In genomic region chr10:11986593-11987216, GRCh38 we compare ENCODE assay signal across 8 cellular contexts. TPM values are rescaled to one million over a fixed set of nuclear protein-coding genes. Genes with fewer than 3 reads are reported as not detected.
DNase-seq lines count a peak whose midpoint lies in the region; ATAC-seq, FAIRE-seq and TF ChIP-seq lines count a peak whose summit lies in the region.

No MANE protein-coding gene starts in this region.

- dilution Hi-C loops in keratinocyte (cut with MboI; ENCODE audit: extremely low pct_ligation_motif_present, low sequenced_read_pairs), result no loop called here

- H2AFZ ChIP-seq in keratinocyte (ENCODE audit: control insufficient read depth, low read length), result no peak overlapping the region

- no peaks in the 10 kb centered on the region for H3K9me3 Mint-ChIP-seq in WTC11

- no peaks in the 10 kb centered on the region for H3K4me1 ChIP-seq in keratinocyte (ENCODE audit: control insufficient read depth, extremely low read depth, insufficient read depth, low read length)

- H3K4me1 Mint-ChIP-seq in WTC11, result no peaks in the 10 kb centered on the region

- peak; percentile 40 for DNase-seq in AG04449 (ENCODE audit: low read depth, low spot score)
- DNase-seq in NCI-H2227 (lab: John Stamatoyannopoulos, UW; ENCODE audit: unreplicated experiment), result peak; percentile 68
- DNase-seq in WTC11 (ENCODE audit: low spot score), result peak; percentile 82
- peak in 54 of 61 donors; percentile 1 to 76 (median 26) for DNase-seq in caudate nucleus (lab: John Stamatoyannopoulos, UW)
- no peak for DNase-seq in keratinocyte (ENCODE audit: low read depth, low spot score)
- peak; percentile 49 to 56 (median 53) for DNase-seq in stimulated activated CD4-positive, alpha-beta T cell treated with anti-CD3 and anti-CD28 coated beads, Interleukin-1b, Interleukin-23, amount 100 ng/mL, for 24 hours (ENCODE audit: low read depth in 4 of 4, low spot score in 1 of 4)

- H3K9me3 ChIP-seq in keratinocyte (ENCODE audit: control insufficient read depth, low read depth, low read length), result no peaks in the 10 kb centered on the region

- ATAC-seq in GM18861 (IDR thresholded peaks at IDR 0.05; ENCODE audit: unreplicated experiment), result peak; percentile 60
- ATAC-seq in WTC11, result peak; percentile 67
- no peak for ATAC-seq in GM18909 (IDR thresholded peaks at IDR 0.05; ENCODE audit: poor library complexity, unreplicated experiment)

- no peaks in the 10 kb centered on the region for H3K27me3 Mint-ChIP-seq in WTC11 (ENCODE audit: low read depth)

- H3K36me3 ChIP-seq in keratinocyte (ENCODE audit: control insufficient read depth in 2 of 2, extremely low read depth in 1 of 2, insufficient read depth in 2 of 2, low read length in 2 of 2), result peaks cover 2 to 7% of the 10 kb centered on the region in 2 experiments

- peak; percentile 79 for TF ChIP-seq CTCF in AG04449 (IDR thresholded peaks at IDR 0.05; ENCODE audit: insufficient read depth, low read length, missing control alignments)
- peak; percentile 89 for TF ChIP-seq CTCF in WTC11 (IDR thresholded peaks at IDR 0.05)
- TF ChIP-seq CTCF in keratinocyte (optimal IDR thresholded peaks at IDR 0.05 in 1 of 3, IDR thresholded peaks at IDR 0.05 in 1 of 3, conservative IDR thresholded peaks at IDR 0.05 in 1 of 3; ENCODE audit: extremely low read depth in 1 of 3, insufficient read depth in 2 of 3, low read length in 3 of 3), result peak; percentile 75 to 86 (median 82)

- H3K79me2 ChIP-seq in keratinocyte (ENCODE audit: control insufficient read depth, insufficient read depth, low read length), result peaks cover 2% of the 10 kb centered on the region

- H3K4me3 ChIP-seq in AG04449 (ENCODE audit: low read depth, low read length), result no peak overlapping the region
- H3K4me3 ChIP-seq in keratinocyte (ENCODE audit: control insufficient read depth in 2 of 3, extremely low read depth in 1 of 3, insufficient read depth in 2 of 3, low read depth in 1 of 3, low read length in 3 of 3), result no peak overlapping the region

- H4K20me1 ChIP-seq in keratinocyte (ENCODE audit: control insufficient read depth, extremely low read depth, insufficient read depth, low read length), result no peaks in the 10 kb centered on the region

- no peaks in the 10 kb centered on the region for H3K9me1 ChIP-seq in keratinocyte (ENCODE audit: control insufficient read depth, extremely low read depth, insufficient read depth, low read length)

- peak overlapping the region; percentile 82 for H3K27ac Mint-ChIP-seq in WTC11

- no peak overlapping the region for H3K27ac ChIP-seq in caudate nucleus (ENCODE audit: low read depth, low read length)
- H3K27ac ChIP-seq in keratinocyte (ENCODE audit: control insufficient read depth, insufficient read depth, low read length), result no peak overlapping the region

- CTCF ChIA-PET in AG04449 (lab: Yijun Ruan, JAX) (interaction anchor here (0.7 to 5.4 kb wide), 48 partner anchors 9 to 454 kb away, joined by 3 to 94 read pairs (median 4); partner anchors contain the start of gene UPF2), WTC11 (lab: Charles Lee) (interaction anchor here (0.6 to 2.4 kb wide), 39 partner anchors 19 to 440 kb away, joined by 3 to 53 read pairs (median 4); partner anchors contain the start of gene UPF2)

- no peak overlapping the region for H3K9ac ChIP-seq in keratinocyte (ENCODE audit: control insufficient read depth, extremely low read depth, insufficient read depth, low read length)

- no peak overlapping the region for H3K4me3 Mint-ChIP-seq in WTC11

- no peak overlapping the region for H3K4me2 ChIP-seq in keratinocyte (ENCODE audit: control insufficient read depth, extremely low read depth, insufficient read depth, low read depth, low read length)

- no peaks in the 10 kb centered on the region for H3K27me3 ChIP-seq in keratinocyte (ENCODE audit: control insufficient read depth, extremely low read depth, insufficient read depth, low read length)

- H3K36me3 Mint-ChIP-seq in WTC11, result peaks cover 10% of the 10 kb centered on the region

- peak; percentile 93 for FAIRE-seq in keratinocyte (lab: Jason Lieb, UNC)

- POLR2A ChIA-PET in AG04449 (lab: Yijun Ruan, JAX), result no interaction called here
- POLR2A ChIA-PET in WTC11 (lab: Charles Lee), result interaction anchor here (0.5 to 0.6 kb wide), 2 partner anchors 56 to 213 kb away, joined by 3 to 8 read pairs; no protein-coding TSS in a partner anchor

TF ChIP-seq in WTC11, 78 proteins besides CTCF, POLR2A, EP300 and RAD21:
- TF ChIP-seq, protein P1, sequence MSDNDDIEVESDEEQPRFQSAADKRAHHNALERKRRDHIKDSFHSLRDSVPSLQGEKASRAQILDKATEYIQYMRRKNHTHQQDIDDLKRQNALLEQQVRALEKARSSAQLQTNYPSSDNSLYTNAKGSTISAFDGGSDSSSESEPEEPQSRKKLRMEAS (CRISPR knock-in tag; IDR thresholded peaks at IDR 0.05), result no peak
- no peak for TF ChIP-seq ZNF317 (CRISPR knock-in tag; IDR thresholded peaks at IDR 0.05; ENCODE audit: borderline replicate concordance, low read depth)
- TF ChIP-seq CREM (CRISPR knock-in tag; IDR thresholded peaks at IDR 0.05), result no peak
- no peak for TF ChIP-seq KAT7 (CRISPR knock-in tag; IDR thresholded peaks at IDR 0.05; ENCODE audit: borderline replicate concordance)
- no peak for TF ChIP-seq NFYB (CRISPR knock-in tag; conservative IDR thresholded peaks at IDR 0.05; ENCODE audit: low read depth)
- TF ChIP-seq ZNF512 (CRISPR knock-in tag; IDR thresholded peaks at IDR 0.05; ENCODE audit: borderline replicate concordance), result no peak
- TF ChIP-seq ZNF138 (CRISPR knock-in tag; conservative IDR thresholded peaks at IDR 0.05), result no peak
- no peak for TF ChIP-seq EMX1 (CRISPR knock-in tag; IDR thresholded peaks at IDR 0.05)
- TF ChIP-seq, protein P2, sequence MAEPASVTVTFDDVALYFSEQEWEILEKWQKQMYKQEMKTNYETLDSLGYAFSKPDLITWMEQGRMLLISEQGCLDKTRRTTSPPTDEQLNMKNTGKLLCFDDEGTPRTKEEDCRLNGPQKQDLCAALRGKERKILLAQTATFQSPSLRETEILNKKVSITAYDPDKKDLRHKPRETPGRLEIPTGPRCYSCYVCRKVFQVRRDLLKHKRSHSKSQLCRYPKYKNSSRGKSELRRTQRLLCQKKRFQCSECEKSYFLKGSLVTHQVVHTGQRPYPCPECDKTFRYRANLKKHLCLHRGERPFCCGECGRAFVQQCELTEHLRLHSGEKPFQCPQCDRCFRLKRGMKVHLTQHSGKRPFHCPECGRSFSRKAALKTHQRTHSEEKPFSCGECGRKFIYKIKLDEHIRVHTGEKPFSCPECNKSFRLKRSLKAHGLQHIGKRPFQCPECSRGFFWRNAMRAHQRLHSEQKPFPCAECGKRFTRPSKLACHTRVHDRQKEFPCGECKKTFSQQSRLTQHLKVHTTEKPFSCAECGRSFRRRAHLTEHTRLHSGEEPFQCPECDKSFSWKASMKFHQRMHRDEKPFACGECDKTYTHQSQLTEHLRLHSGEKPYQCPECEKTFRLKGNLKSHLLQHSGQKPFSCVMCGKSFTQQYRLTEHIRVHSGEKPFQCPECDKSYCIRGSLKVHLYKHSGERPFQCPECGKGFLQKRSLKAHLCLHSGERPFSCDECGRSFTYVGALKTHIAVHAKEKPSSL (CRISPR knock-in tag; conservative IDR thresholded peaks at IDR 0.05), result no peak
- no peak for TF ChIP-seq HMGXB4 (CRISPR knock-in tag; IDR thresholded peaks at IDR 0.05)
TF ChIP-seq in WTC11: peak in this region for 0.

RNA-seq across cellular contexts. Expression of gene UPF2, which starts 55.9 kb away (rescaled TPM):
- 24.3 to 26.0 TPM (median 25.6 TPM) in 3 replicates for total RNA-seq in WTC11 (2021)
- polyA plus RNA-seq in keratinocyte, result 14.0 to 20.3 TPM (median 14.4 TPM) in 3 replicates
- 84.0 TPM for polyA plus RNA-seq in keratinocyte (2011; ENCODE audit: low read depth)
- 9.7 and 16.1 TPM in 2 replicates for polyA plus RNA-seq in keratinocyte (2011; cell fraction: cytosol; rRNA removed)
- 19.3 and 26.5 TPM in 2 replicates for polyA plus RNA-seq in keratinocyte (2011; cell fraction: nucleus; rRNA removed)
- 13.5 and 20.9 TPM in 2 replicates for polyA plus RNA-seq in keratinocyte (2012; ENCODE audit: low replicate concordance)
- 2.3 to 20.1 TPM (median 9.9 TPM) in 3 replicates for polyA minus RNA-seq in keratinocyte
- 6.9 TPM for polyA minus RNA-seq in keratinocyte (2011; cell fraction: cytosol; rRNA and poly(A)+ RNA removed)
- polyA minus RNA-seq in keratinocyte (2011; cell fraction: nucleus; rRNA and poly(A)+ RNA removed), result 11.4 and 23.7 TPM in 2 replicates
